ENCODE assay signal across 1 cellular context in the genomic region with DNA sequence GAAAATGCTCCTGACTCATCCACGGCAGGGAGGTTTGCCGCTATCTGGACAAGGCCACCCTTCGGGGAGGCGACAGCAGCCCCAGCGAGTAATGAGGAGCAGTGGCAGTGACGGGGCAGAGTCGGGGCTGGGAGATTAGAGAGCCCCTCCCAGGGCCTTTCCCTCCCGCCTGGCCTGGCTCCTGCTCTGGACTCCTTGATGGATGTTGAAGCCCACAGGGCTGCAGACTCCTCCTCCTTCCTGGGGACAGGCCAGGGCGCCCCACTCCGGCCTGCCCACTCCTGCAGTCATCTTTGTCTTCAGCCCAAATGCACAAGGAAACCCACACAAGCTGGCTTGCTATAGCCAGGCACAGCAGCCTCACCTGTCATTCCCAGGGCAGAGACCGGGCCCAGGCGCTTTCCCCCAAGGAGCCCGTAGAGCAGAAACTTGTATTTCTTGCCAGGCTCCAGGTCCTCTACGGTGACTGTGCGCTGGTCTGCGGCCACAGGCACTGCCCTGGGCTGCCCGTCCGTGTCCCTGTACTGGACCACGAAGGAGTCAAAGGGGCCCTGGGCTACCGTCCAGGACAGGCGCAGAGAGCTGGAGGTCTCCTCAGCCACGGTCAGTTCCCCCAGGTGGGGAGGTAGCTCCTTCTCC.
TF ChIP-seq lines count a peak whose summit lies in the region.

No MANE protein-coding gene starts in this region.

TF ChIP-seq in K562, 482 proteins besides CTCF, POLR2A, EP300 and RAD21 (continued from another document and continues in another):
- TF ChIP-seq, protein P1, sequence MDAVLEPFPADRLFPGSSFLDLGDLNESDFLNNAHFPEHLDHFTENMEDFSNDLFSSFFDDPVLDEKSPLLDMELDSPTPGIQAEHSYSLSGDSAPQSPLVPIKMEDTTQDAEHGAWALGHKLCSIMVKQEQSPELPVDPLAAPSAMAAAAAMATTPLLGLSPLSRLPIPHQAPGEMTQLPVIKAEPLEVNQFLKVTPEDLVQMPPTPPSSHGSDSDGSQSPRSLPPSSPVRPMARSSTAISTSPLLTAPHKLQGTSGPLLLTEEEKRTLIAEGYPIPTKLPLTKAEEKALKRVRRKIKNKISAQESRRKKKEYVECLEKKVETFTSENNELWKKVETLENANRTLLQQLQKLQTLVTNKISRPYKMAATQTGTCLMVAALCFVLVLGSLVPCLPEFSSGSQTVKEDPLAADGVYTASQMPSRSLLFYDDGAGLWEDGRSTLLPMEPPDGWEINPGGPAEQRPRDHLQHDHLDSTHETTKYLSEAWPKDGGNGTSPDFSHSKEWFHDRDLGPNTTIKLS (IDR thresholded peaks at IDR 0.05; ENCODE audit: borderline replicate concordance, low read depth): no peak; the same call in 1 of the 2 replicates
- TF ChIP-seq THAP12 (CRISPR knock-in tag; IDR thresholded peaks at IDR 0.05): no peak; the same call in 1 of the 2 replicates
- peak; percentile 43; the same call in 1 of the 2 replicates for TF ChIP-seq JUND (IDR thresholded peaks at IDR 0.05; ENCODE audit: borderline replicate concordance, low read depth, low read length)
- TF ChIP-seq JUND (tag; IDR thresholded peaks at IDR 0.05; ENCODE audit: borderline replicate concordance, low read depth, low read length): no peak; the same call in 2 of the 3 replicates
- TF ChIP-seq, protein P2, sequence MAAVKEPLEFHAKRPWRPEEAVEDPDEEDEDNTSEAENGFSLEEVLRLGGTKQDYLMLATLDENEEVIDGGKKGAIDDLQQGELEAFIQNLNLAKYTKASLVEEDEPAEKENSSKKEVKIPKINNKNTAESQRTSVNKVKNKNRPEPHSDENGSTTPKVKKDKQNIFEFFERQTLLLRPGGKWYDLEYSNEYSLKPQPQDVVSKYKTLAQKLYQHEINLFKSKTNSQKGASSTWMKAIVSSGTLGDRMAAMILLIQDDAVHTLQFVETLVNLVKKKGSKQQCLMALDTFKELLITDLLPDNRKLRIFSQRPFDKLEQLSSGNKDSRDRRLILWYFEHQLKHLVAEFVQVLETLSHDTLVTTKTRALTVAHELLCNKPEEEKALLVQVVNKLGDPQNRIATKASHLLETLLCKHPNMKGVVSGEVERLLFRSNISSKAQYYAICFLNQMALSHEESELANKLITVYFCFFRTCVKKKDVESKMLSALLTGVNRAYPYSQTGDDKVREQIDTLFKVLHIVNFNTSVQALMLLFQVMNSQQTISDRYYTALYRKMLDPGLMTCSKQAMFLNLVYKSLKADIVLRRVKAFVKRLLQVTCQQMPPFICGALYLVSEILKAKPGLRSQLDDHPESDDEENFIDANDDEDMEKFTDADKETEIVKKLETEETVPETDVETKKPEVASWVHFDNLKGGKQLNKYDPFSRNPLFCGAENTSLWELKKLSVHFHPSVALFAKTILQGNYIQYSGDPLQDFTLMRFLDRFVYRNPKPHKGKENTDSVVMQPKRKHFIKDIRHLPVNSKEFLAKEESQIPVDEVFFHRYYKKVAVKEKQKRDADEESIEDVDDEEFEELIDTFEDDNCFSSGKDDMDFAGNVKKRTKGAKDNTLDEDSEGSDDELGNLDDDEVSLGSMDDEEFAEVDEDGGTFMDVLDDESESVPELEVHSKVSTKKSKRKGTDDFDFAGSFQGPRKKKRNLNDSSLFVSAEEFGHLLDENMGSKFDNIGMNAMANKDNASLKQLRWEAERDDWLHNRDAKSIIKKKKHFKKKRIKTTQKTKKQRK (IDR thresholded peaks at IDR 0.05; ENCODE audit: borderline replicate concordance, low read depth, low read length): no peak
- TF ChIP-seq, protein P3, sequence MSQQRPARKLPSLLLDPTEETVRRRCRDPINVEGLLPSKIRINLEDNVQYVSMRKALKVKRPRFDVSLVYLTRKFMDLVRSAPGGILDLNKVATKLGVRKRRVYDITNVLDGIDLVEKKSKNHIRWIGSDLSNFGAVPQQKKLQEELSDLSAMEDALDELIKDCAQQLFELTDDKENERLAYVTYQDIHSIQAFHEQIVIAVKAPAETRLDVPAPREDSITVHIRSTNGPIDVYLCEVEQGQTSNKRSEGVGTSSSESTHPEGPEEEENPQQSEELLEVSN (IDR thresholded peaks at IDR 0.05; ENCODE audit: borderline replicate concordance in 1 of 2, extremely low read depth in 1 of 2, insufficient read depth in 1 of 2, insufficient read length in 1 of 2, low read depth in 1 of 2, low read length in 1 of 2, poor library complexity in 1 of 2, severe bottlenecking in 1 of 2): peak; percentile 64 to 82
- TF ChIP-seq CBX3 (IDR thresholded peaks at IDR 0.05; ENCODE audit: borderline replicate concordance in 1 of 2, low read length in 2 of 2): no peak
- TF ChIP-seq ZNF785 (CRISPR knock-in tag; IDR thresholded peaks at IDR 0.05): no peak
- TF ChIP-seq HNRNPLL (IDR thresholded peaks at IDR 0.05; ENCODE audit: low read depth, low read length, poor library complexity, severe bottlenecking): no peak
- TF ChIP-seq NCOA6 (IDR thresholded peaks at IDR 0.05): no peak
- TF ChIP-seq MXI1 (IDR thresholded peaks at IDR 0.05; ENCODE audit: low read depth, low read length): no peak
- TF ChIP-seq GATAD2B (IDR thresholded peaks at IDR 0.05; ENCODE audit: borderline replicate concordance): no peak
- no peak for TF ChIP-seq ZBTB17 (CRISPR knock-in tag; IDR thresholded peaks at IDR 0.05)
- no peak for TF ChIP-seq RFX5 (IDR thresholded peaks at IDR 0.05; ENCODE audit: low read depth, low read length)
- no peak for TF ChIP-seq ZFP30 (CRISPR knock-in tag; IDR thresholded peaks at IDR 0.05; ENCODE audit: borderline replicate concordance)
- 0 out of 2 replicates have a peak, but pooled peaks have one; percentile 28 for TF ChIP-seq CBFA2T2 (conservative IDR thresholded peaks at IDR 0.05)
- TF ChIP-seq KAT2B (IDR thresholded peaks at IDR 0.05; ENCODE audit: low read depth, low read length): no peak
- TF ChIP-seq, protein P4, sequence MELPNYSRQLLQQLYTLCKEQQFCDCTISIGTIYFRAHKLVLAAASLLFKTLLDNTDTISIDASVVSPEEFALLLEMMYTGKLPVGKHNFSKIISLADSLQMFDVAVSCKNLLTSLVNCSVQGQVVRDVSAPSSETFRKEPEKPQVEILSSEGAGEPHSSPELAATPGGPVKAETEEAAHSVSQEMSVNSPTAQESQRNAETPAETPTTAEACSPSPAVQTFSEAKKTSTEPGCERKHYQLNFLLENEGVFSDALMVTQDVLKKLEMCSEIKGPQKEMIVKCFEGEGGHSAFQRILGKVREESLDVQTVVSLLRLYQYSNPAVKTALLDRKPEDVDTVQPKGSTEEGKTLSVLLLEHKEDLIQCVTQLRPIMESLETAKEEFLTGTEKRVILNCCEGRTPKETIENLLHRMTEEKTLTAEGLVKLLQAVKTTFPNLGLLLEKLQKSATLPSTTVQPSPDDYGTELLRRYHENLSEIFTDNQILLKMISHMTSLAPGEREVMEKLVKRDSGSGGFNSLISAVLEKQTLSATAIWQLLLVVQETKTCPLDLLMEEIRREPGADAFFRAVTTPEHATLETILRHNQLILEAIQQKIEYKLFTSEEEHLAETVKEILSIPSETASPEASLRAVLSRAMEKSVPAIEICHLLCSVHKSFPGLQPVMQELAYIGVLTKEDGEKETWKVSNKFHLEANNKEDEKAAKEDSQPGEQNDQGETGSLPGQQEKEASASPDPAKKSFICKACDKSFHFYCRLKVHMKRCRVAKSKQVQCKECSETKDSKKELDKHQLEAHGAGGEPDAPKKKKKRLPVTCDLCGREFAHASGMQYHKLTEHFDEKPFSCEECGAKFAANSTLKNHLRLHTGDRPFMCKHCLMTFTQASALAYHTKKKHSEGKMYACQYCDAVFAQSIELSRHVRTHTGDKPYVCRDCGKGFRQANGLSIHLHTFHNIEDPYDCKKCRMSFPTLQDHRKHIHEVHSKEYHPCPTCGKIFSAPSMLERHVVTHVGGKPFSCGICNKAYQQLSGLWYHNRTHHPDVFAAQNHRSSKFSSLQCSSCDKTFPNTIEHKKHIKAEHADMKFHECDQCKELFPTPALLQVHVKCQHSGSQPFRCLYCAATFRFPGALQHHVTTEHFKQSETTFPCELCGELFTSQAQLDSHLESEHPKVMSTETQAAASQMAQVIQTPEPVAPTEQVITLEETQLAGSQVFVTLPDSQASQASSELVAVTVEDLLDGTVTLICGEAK (IDR thresholded peaks at IDR 0.05): 0 out of 2 replicates have a peak, but pooled peaks have one; percentile 52
- TF ChIP-seq, protein P4 (CRISPR knock-in tag; IDR thresholded peaks at IDR 0.05): no peak
- no peak for TF ChIP-seq GTF2B (IDR thresholded peaks at IDR 0.05; ENCODE audit: extremely low read depth, insufficient read length)
- TF ChIP-seq ZNF431 (CRISPR knock-in tag; IDR thresholded peaks at IDR 0.05): no peak
- no peak for TF ChIP-seq TARDBP (IDR thresholded peaks at IDR 0.05)
- TF ChIP-seq ASH1L (IDR thresholded peaks at IDR 0.05; ENCODE audit: borderline replicate concordance, low read depth, partially characterized antibody): no peak
- TF ChIP-seq, protein P5, sequence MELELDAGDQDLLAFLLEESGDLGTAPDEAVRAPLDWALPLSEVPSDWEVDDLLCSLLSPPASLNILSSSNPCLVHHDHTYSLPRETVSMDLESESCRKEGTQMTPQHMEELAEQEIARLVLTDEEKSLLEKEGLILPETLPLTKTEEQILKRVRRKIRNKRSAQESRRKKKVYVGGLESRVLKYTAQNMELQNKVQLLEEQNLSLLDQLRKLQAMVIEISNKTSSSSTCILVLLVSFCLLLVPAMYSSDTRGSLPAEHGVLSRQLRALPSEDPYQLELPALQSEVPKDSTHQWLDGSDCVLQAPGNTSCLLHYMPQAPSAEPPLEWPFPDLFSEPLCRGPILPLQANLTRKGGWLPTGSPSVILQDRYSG (tag; conservative IDR thresholded peaks at IDR 0.05; ENCODE audit: low read depth): peak; percentile 81
- peak; percentile 58 for TF ChIP-seq VEZF1 (CRISPR knock-in tag; IDR thresholded peaks at IDR 0.05)
- peak; percentile 71 for TF ChIP-seq POLR2G (IDR thresholded peaks at IDR 0.05; ENCODE audit: low read depth, low read length)
- TF ChIP-seq ZNF224 (CRISPR knock-in tag; IDR thresholded peaks at IDR 0.05): no peak
- no peak for TF ChIP-seq TCF7L2 (IDR thresholded peaks at IDR 0.05; ENCODE audit: low read depth, low read length)
- TF ChIP-seq CHD2 (IDR thresholded peaks at IDR 0.05; ENCODE audit: low read depth, low read length): no peak
- TF ChIP-seq SETDB1 (IDR thresholded peaks at IDR 0.05; ENCODE audit: low read length): no peak
- no peak for TF ChIP-seq RBM34 (IDR thresholded peaks at IDR 0.05; ENCODE audit: borderline replicate concordance, insufficient read depth, low read length)
- no peak for TF ChIP-seq ZSCAN29 (IDR thresholded peaks at IDR 0.05)
